Comparison of ENCODE assay signal across 1 cellular context in the genomic region with DNA sequence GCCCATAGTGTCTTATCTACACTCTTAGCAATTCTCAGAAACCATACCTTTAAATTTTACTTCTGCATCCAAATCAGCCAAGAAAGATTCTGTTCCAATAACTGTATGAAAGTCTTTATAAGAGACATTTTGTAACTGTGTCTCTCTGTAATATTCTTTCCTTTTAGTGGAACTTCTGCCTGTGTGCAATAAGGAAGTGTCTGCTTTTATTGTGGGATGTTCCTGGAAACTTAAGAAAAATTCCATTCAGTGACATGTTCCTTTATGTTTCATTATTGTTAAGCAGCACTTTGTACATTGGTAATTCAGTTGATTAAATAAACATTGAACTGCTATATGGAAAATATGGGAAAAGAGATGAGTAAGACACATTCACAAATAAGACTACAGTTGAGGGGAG.
TF ChIP-seq lines count a peak whose summit lies in the region.

No MANE protein-coding gene starts in this region.

TF ChIP-seq in GM12878, 131 proteins besides CTCF, POLR2A, EP300 and RAD21:
- TF ChIP-seq ETV6 (conservative IDR thresholded peaks at IDR 0.05 in 1 of 2, IDR thresholded peaks at IDR 0.05 in 1 of 2; ENCODE audit: borderline replicate concordance in 1 of 2, low read depth in 1 of 2): no peak
- no peak for TF ChIP-seq TBL1XR1 (IDR thresholded peaks at IDR 0.05; ENCODE audit: low read depth, low read length)
- TF ChIP-seq NFXL1 (IDR thresholded peaks at IDR 0.05; ENCODE audit: borderline replicate concordance): no peak
- no peak for TF ChIP-seq YBX1 (IDR thresholded peaks at IDR 0.05)
- no peak for TF ChIP-seq JUNB (IDR thresholded peaks at IDR 0.05)
- TF ChIP-seq PAX5 (IDR thresholded peaks at IDR 0.05; ENCODE audit: borderline replicate concordance, low read depth, low read length): no peak
- TF ChIP-seq NFYA (IDR thresholded peaks at IDR 0.05; ENCODE audit: borderline replicate concordance, low read depth, low read length): no peak
- TF ChIP-seq E2F4 (IDR thresholded peaks at IDR 0.05; ENCODE audit: low read depth, low read length): no peak
- no peak for TF ChIP-seq PAX8 (IDR thresholded peaks at IDR 0.05)
- TF ChIP-seq ASH2L (IDR thresholded peaks at IDR 0.05; ENCODE audit: borderline replicate concordance, low read depth): no peak
- no peak for TF ChIP-seq TARDBP (IDR thresholded peaks at IDR 0.05; ENCODE audit: borderline replicate concordance)
- TF ChIP-seq ZSCAN29 (IDR thresholded peaks at IDR 0.05): no peak
- no peak for TF ChIP-seq SUPT20H (IDR thresholded peaks at IDR 0.05; ENCODE audit: borderline replicate concordance, control insufficient read depth, low read depth, low read length)
- TF ChIP-seq FOXK2 (IDR thresholded peaks at IDR 0.05): no peak
- TF ChIP-seq, protein P1, sequence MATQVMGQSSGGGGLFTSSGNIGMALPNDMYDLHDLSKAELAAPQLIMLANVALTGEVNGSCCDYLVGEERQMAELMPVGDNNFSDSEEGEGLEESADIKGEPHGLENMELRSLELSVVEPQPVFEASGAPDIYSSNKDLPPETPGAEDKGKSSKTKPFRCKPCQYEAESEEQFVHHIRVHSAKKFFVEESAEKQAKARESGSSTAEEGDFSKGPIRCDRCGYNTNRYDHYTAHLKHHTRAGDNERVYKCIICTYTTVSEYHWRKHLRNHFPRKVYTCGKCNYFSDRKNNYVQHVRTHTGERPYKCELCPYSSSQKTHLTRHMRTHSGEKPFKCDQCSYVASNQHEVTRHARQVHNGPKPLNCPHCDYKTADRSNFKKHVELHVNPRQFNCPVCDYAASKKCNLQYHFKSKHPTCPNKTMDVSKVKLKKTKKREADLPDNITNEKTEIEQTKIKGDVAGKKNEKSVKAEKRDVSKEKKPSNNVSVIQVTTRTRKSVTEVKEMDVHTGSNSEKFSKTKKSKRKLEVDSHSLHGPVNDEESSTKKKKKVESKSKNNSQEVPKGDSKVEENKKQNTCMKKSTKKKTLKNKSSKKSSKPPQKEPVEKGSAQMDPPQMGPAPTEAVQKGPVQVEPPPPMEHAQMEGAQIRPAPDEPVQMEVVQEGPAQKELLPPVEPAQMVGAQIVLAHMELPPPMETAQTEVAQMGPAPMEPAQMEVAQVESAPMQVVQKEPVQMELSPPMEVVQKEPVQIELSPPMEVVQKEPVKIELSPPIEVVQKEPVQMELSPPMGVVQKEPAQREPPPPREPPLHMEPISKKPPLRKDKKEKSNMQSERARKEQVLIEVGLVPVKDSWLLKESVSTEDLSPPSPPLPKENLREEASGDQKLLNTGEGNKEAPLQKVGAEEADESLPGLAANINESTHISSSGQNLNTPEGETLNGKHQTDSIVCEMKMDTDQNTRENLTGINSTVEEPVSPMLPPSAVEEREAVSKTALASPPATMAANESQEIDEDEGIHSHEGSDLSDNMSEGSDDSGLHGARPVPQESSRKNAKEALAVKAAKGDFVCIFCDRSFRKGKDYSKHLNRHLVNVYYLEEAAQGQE (IDR thresholded peaks at IDR 0.05; ENCODE audit: low read depth, low read length): no peak
- TF ChIP-seq ESRRA (IDR thresholded peaks at IDR 0.05; ENCODE audit: low read length): no peak
- TF ChIP-seq E2F8 (IDR thresholded peaks at IDR 0.05; ENCODE audit: low read depth, partially characterized antibody): no peak
TF ChIP-seq in GM12878: peak in this region for 0.
